ENCODE assay signal across 15 cellular contexts in genomic region chr16:57313509-57313908, GRCh38. TPM values are rescaled to one million over a fixed set of nuclear protein-coding genes. Genes with fewer than 3 reads are reported as not detected.
"Had no signal": no experiment of that assay in that cellular context is flagged by ENCODE, and none has a peak within 500 bp of the region (broad histone marks: within the 10 kb centered on the region; RNA-seq: fewer than 3 reads in every experiment).

No MANE protein-coding gene starts in this region.

- H3K27me3 Mint-ChIP-seq: activated T-helper 17 cell treated with anti-CD3 and anti-CD28 coated beads, Interleukin-2, amount 50 U/mL, for 72 hours had no signal

- H3K27ac ChIP-seq: dorsolateral prefrontal cortex had no signal

- H3K4me3 ChIP-seq: dorsolateral prefrontal cortex, smooth muscle cell had no signal

- ATAC-seq: right cardiac atrium had no signal

- H3K36me3 Mint-ChIP-seq: activated naive CD4-positive, alpha-beta T cell treated with anti-CD3 and anti-CD28 coated beads, Interleukin-2, amount 10 ng/mL, durations not matched to agents 7 days and 5 days; natural killer cell had no signal

- H3K27ac Mint-ChIP-seq: activated T-helper 17 cell treated with anti-CD3 and anti-CD28 coated beads, Interleukin-2, amount 50 U/mL, for 72 hours; natural killer cell; progenitor cell of endocrine pancreas had no signal

- H3K4me2 ChIP-seq: smooth muscle cell had no signal

- H3K27me3 ChIP-seq: dorsolateral prefrontal cortex had no signal

- H3K9me3 Mint-ChIP-seq: activated naive CD4-positive, alpha-beta T cell treated with anti-CD3 and anti-CD28 coated beads, Interleukin-2, amount 10 ng/mL, durations not matched to agents 7 days and 5 days; activated T-helper 17 cell treated with anti-CD3 and anti-CD28 coated beads, Interleukin-2, amount 50 U/mL, for 72 hours; natural killer cell had no signal

- DNase-seq: activated CD4-positive, alpha-beta T cell treated with anti-CD3 and anti-CD28 coated beads for 1 hour; activated CD8-positive, alpha-beta memory T cell treated with anti-CD3 and anti-CD28 coated beads for 24 hours; activated naive CD4-positive, alpha-beta T cell treated with anti-CD3 and anti-CD28 coated beads, Interleukin-2, amount 10 ng/mL, durations not matched to agents 7 days and 5 days; anterior cingulate cortex; foreskin melanocyte; natural killer cell; right cardiac atrium; T1000; trophoblast cell had no signal

- H3K4me3 Mint-ChIP-seq: activated naive CD4-positive, alpha-beta T cell treated with anti-CD3 and anti-CD28 coated beads, Interleukin-2, amount 10 ng/mL, durations not matched to agents 7 days and 5 days; activated T-helper 17 cell treated with anti-CD3 and anti-CD28 coated beads, Interleukin-2, amount 50 U/mL, for 72 hours; natural killer cell had no signal

- FAIRE-seq: endometrium had no signal

RNA-seq across cellular contexts. Expression of gene PLLP, which starts 29.0 kb away (rescaled TPM):
- total RNA-seq: activated T-helper 17 cell treated with anti-CD3 and anti-CD28 coated beads, Interleukin-2, amount 50 U/mL, for 72 hours; natural killer cell; smooth muscle cell had no signal

RNA-seq across cellular contexts. Expression of gene CCL22, which starts 45.1 kb away (rescaled TPM):
- total RNA-seq: lung microvascular endothelial cell, progenitor cell of endocrine pancreas, smooth muscle cell had no signal
- polyA plus RNA-seq: right cardiac atrium, smooth muscle cell had no signal

RNA-seq across cellular contexts. Expression of gene CX3CL1, which starts 58.8 kb away (rescaled TPM):
- total RNA-seq: activated T-helper 17 cell treated with anti-CD3 and anti-CD28 coated beads, Interleukin-2, amount 50 U/mL, for 72 hours; natural killer cell had no signal
